Comparison of ENCODE assay signal across 15 cellular contexts in genomic region chr4:90084277-90084966, GRCh38. TPM values are rescaled to one million over a fixed set of nuclear protein-coding genes. Genes with fewer than 3 reads are reported as not detected.
DNase-seq lines count a peak whose midpoint lies in the region; ATAC-seq and TF ChIP-seq lines count a peak whose summit lies in the region.
"Had no signal": no experiment of that assay in that cellular context is flagged by ENCODE, and none has a peak within 500 bp of the region (broad histone marks: within the 10 kb centered on the region; RNA-seq: fewer than 3 reads in every experiment).

No MANE protein-coding gene starts in this region.

- H3K27ac Mint-ChIP-seq in dendritic cell treated with granulocyte-macrophage colony-stimulating factor and Interleukin-4, amounts not matched to agents 40 ng/mL and 50 ng/mL, for 4 days, result peak overlapping the region; percentile 85
- no peak overlapping the region for H3K27ac Mint-ChIP-seq in stimulated activated effector memory CD8-positive, alpha-beta T cell treated with anti-CD3 and anti-CD28 coated beads, Interleukin-12 subunit alpha, Interleukin-12 subunit beta, amount 100 ng/mL, for 72 hours
- H3K27ac Mint-ChIP-seq in natural killer cell treated with Interleukin-12 subunit alpha and Interleukin-12 subunit beta and Interleukin-15 and Interleukin-18, amount 100 ng/mL, for 72 hours, result no peak overlapping the region
- H3K27ac Mint-ChIP-seq: CD8-positive, alpha-beta memory T cell had no signal

- no peak for DNase-seq in mammary epithelial cell
- DNase-seq in breast epithelium (ENCODE audit: low spot score in 2 of 2), result no peak
- DNase-seq in stimulated activated effector memory CD8-positive, alpha-beta T cell treated with anti-CD3 and anti-CD28 coated beads, Interleukin-12 subunit alpha, Interleukin-12 subunit beta, amount 100 ng/mL, for 72 hours (ENCODE audit: low spot score in 2 of 2), result no peak
- DNase-seq in GOT3 (lab: John Stamatoyannopoulos, UW), result no peak
- DNase-seq in RWPE1 (ENCODE audit: low spot score), result no peak
- no peak for DNase-seq in natural killer cell treated with Interleukin-12 subunit alpha and Interleukin-12 subunit beta and Interleukin-15 and Interleukin-18, amount 100 ng/mL, for 72 hours (ENCODE audit: low spot score)
- DNase-seq: 8988T; AML-193; CD8-positive, alpha-beta memory T cell; DMS79; GM23248; H7 had no signal

- POLR2A ChIA-PET in RWPE1 (lab: Yijun Ruan, JAX; ENCODE audit: low non-redundant PET), result no interaction called here

- in situ Hi-C loops in mammary epithelial cell (cut with MboI; ENCODE audit: low sequenced_read_pairs in 2 of 2), result no loop called here

- no peaks in the 10 kb centered on the region for H3K79me2 ChIP-seq in mammary epithelial cell (ENCODE audit: insufficient read depth, low read length)

- no peaks in the 10 kb centered on the region for H4K20me1 ChIP-seq in mammary epithelial cell (ENCODE audit: insufficient read depth, low read length)
- H4K20me1 ChIP-seq: BLaER1 had no signal

- no peaks in the 10 kb centered on the region for H3K9me3 Mint-ChIP-seq in dendritic cell treated with granulocyte-macrophage colony-stimulating factor and Interleukin-4, amounts not matched to agents 40 ng/mL and 50 ng/mL, for 4 days
- H3K9me3 Mint-ChIP-seq in stimulated activated effector memory CD8-positive, alpha-beta T cell treated with anti-CD3 and anti-CD28 coated beads, Interleukin-12 subunit alpha, Interleukin-12 subunit beta, amount 100 ng/mL, for 72 hours, result no peaks in the 10 kb centered on the region
- peaks cover 4% of the 10 kb centered on the region for H3K9me3 Mint-ChIP-seq in natural killer cell treated with Interleukin-12 subunit alpha and Interleukin-12 subunit beta and Interleukin-15 and Interleukin-18, amount 100 ng/mL, for 72 hours

- CTCF ChIA-PET in mammary epithelial cell (lab: Charles Lee; ENCODE audit: low non-redundant PET), result no interaction called here
- CTCF ChIA-PET in RWPE1 (lab: Yijun Ruan, JAX), result no interaction called here

- 74% methylated on average over 3 of the region's 3 CpGs for WGBS in mammary epithelial cell (ENCODE audit: low coverage, missing lambda C conversion rate)

- no peaks in the 10 kb centered on the region for H3K9me3 ChIP-seq in mammary epithelial cell (replicated peaks; ENCODE audit: insufficient read depth, low read length)
- no peaks in the 10 kb centered on the region for H3K9me3 ChIP-seq in breast epithelium
- H3K9me3 ChIP-seq: BLaER1 had no signal

- peak overlapping the region; percentile 76 for H3K4me3 Mint-ChIP-seq in dendritic cell treated with granulocyte-macrophage colony-stimulating factor and Interleukin-4, amounts not matched to agents 40 ng/mL and 50 ng/mL, for 4 days
- no peak overlapping the region for H3K4me3 Mint-ChIP-seq in stimulated activated effector memory CD8-positive, alpha-beta T cell treated with anti-CD3 and anti-CD28 coated beads, Interleukin-12 subunit alpha, Interleukin-12 subunit beta, amount 100 ng/mL, for 72 hours
- no peak overlapping the region for H3K4me3 Mint-ChIP-seq in natural killer cell treated with Interleukin-12 subunit alpha and Interleukin-12 subunit beta and Interleukin-15 and Interleukin-18, amount 100 ng/mL, for 72 hours
- H3K4me3 Mint-ChIP-seq: CD8-positive, alpha-beta memory T cell had no signal

- dilution Hi-C loops in mammary epithelial cell (cut with HindIII; ENCODE audit: low sequenced_read_pairs), result no loop called here

- H3K9ac ChIP-seq in mammary epithelial cell (ENCODE audit: insufficient read depth, low read length), result no peak overlapping the region
- H3K9ac ChIP-seq: BLaER1, GM23248 had no signal

- TF ChIP-seq CTCF in mammary epithelial cell (conservative IDR thresholded peaks at IDR 0.05 in 1 of 2, IDR thresholded peaks at IDR 0.05 in 1 of 2; ENCODE audit: extremely low read depth in 1 of 2, insufficient read depth in 1 of 2, low read depth in 1 of 2, low read length in 2 of 2), result no peak
- no peak for TF ChIP-seq CTCF in breast epithelium (IDR thresholded peaks at IDR 0.05)
- no peak for TF ChIP-seq CTCF in RWPE1 (conservative IDR thresholded peaks at IDR 0.05; ENCODE audit: low read depth)

- H3K27ac ChIP-seq in mammary epithelial cell (ENCODE audit: insufficient read depth, low read depth, low read length) (no peak overlapping the region), breast epithelium (no peak overlapping the region), RWPE1 (no peak overlapping the region)
- H3K27ac ChIP-seq: BLaER1, GM23248 had no signal

- H3K27me3 Mint-ChIP-seq in dendritic cell treated with granulocyte-macrophage colony-stimulating factor and Interleukin-4, amounts not matched to agents 40 ng/mL and 50 ng/mL, for 4 days, result no peaks in the 10 kb centered on the region
- no peaks in the 10 kb centered on the region for H3K27me3 Mint-ChIP-seq in natural killer cell treated with Interleukin-12 subunit alpha and Interleukin-12 subunit beta and Interleukin-15 and Interleukin-18, amount 100 ng/mL, for 72 hours
- H3K27me3 Mint-ChIP-seq: CD8-positive, alpha-beta memory T cell had no signal

- H2AFZ ChIP-seq in mammary epithelial cell (ENCODE audit: low read depth, low read length), result peak overlapping the region; percentile 23
- H2AFZ ChIP-seq: GM23248 had no signal

- H3K36me3 ChIP-seq in mammary epithelial cell (ENCODE audit: insufficient read depth, low read length) (no peaks in the 10 kb centered on the region), breast epithelium (no peaks in the 10 kb centered on the region)
- H3K36me3 ChIP-seq: BLaER1 had no signal

- peak; percentile 42 for ATAC-seq in stimulated activated effector memory CD8-positive, alpha-beta T cell treated with anti-CD3 and anti-CD28 coated beads, Interleukin-12 subunit alpha, Interleukin-12 subunit beta, amount 100 ng/mL, for 72 hours
- ATAC-seq in natural killer cell treated with Interleukin-12 subunit alpha and Interleukin-12 subunit beta and Interleukin-15 and Interleukin-18, amount 100 ng/mL, for 72 hours, result no peak

- H3K36me3 Mint-ChIP-seq in dendritic cell treated with granulocyte-macrophage colony-stimulating factor and Interleukin-4, amounts not matched to agents 40 ng/mL and 50 ng/mL, for 4 days (ENCODE audit: low read depth), result peaks cover 18% of the 10 kb centered on the region
- no peaks in the 10 kb centered on the region for H3K36me3 Mint-ChIP-seq in stimulated activated effector memory CD8-positive, alpha-beta T cell treated with anti-CD3 and anti-CD28 coated beads, Interleukin-12 subunit alpha, Interleukin-12 subunit beta, amount 100 ng/mL, for 72 hours
- no peaks in the 10 kb centered on the region for H3K36me3 Mint-ChIP-seq in natural killer cell treated with Interleukin-12 subunit alpha and Interleukin-12 subunit beta and Interleukin-15 and Interleukin-18, amount 100 ng/mL, for 72 hours
- H3K36me3 Mint-ChIP-seq: CD8-positive, alpha-beta memory T cell had no signal

- H3K27me3 ChIP-seq in mammary epithelial cell (ENCODE audit: insufficient read depth, low read length) (no peaks in the 10 kb centered on the region), breast epithelium (no peaks in the 10 kb centered on the region)
- H3K27me3 ChIP-seq: BLaER1 had no signal

- BruUV-seq in mammary epithelial cell (replicated peaks; lab: Mats Ljungman, UMichigan), result no TSS peak

- no peak overlapping the region for H3K4me2 ChIP-seq in mammary epithelial cell (ENCODE audit: insufficient read depth, low read depth, low read length)
- H3K4me2 ChIP-seq: BLaER1 had no signal

- TF ChIP-seq POLR2A in breast epithelium (IDR thresholded peaks at IDR 0.05), result no peak

- intact Hi-C loops in mammary epithelial cell (cut with micrococcal nuclease) (no loop called here), breast epithelium (cut with DNase I; ENCODE audit: low total_unique reads) (no loop called here)
- intact Hi-C loops in dendritic cell treated with granulocyte-macrophage colony-stimulating factor and Interleukin-4, amounts not matched to agents 40 ng/mL and 50 ng/mL, for 4 days (cut with micrococcal nuclease), result no loop called here

- H3K4me1 Mint-ChIP-seq in dendritic cell treated with granulocyte-macrophage colony-stimulating factor and Interleukin-4, amounts not matched to agents 40 ng/mL and 50 ng/mL, for 4 days (ENCODE audit: low read depth), result peaks cover 27% of the 10 kb centered on the region
- no peaks in the 10 kb centered on the region for H3K4me1 Mint-ChIP-seq in stimulated activated effector memory CD8-positive, alpha-beta T cell treated with anti-CD3 and anti-CD28 coated beads, Interleukin-12 subunit alpha, Interleukin-12 subunit beta, amount 100 ng/mL, for 72 hours
- H3K4me1 Mint-ChIP-seq in natural killer cell treated with Interleukin-12 subunit alpha and Interleukin-12 subunit beta and Interleukin-15 and Interleukin-18, amount 100 ng/mL, for 72 hours (ENCODE audit: low read depth in 2 of 2), result no peaks in the 10 kb centered on the region
- H3K4me1 Mint-ChIP-seq: CD8-positive, alpha-beta memory T cell had no signal

- H3K4me3 ChIP-seq in mammary epithelial cell (replicated peaks in 1 of 3; ENCODE audit: insufficient read depth in 1 of 3, low read depth in 2 of 3, low read length in 3 of 3) (no peak overlapping the region), breast epithelium (no peak overlapping the region)
- H3K4me3 ChIP-seq: BLaER1, GM12878, GM23248 had no signal

- H3K4me1 ChIP-seq in mammary epithelial cell (ENCODE audit: insufficient read depth, low read length), result no peaks in the 10 kb centered on the region
- no peaks in the 10 kb centered on the region for H3K4me1 ChIP-seq in breast epithelium
- H3K4me1 ChIP-seq: BLaER1 had no signal

RNA-seq across cellular contexts. Expression of gene CCSER1, which starts 42.8 kb away (rescaled TPM):
- 10 to 100 TPM in 1 of 2 donors, under 1 TPM in 1; 0.26 to 12.0 TPM for total RNA-seq in mammary epithelial cell
- 0.03 TPM for polyA plus RNA-seq in mammary epithelial cell
- not detected for polyA minus RNA-seq in mammary epithelial cell
- total RNA-seq in breast epithelium, result 10 to 100 TPM in 2 of 3 donors, 1 to 10 TPM in 1; 6.4 to 73.3 (median 55.7) TPM
- under 1 TPM in 1 of 2 donors, not detected in 1; 0.17 TPM for total RNA-seq in natural killer cell treated with Interleukin-12 subunit alpha and Interleukin-12 subunit beta and Interleukin-15 and Interleukin-18, amount 100 ng/mL, for 72 hours
- total RNA-seq: GM23248 had no signal
- polyA plus RNA-seq: GM23248 had no signal
